10 cellular contexts compared by ENCODE assay signal in the genomic region with DNA sequence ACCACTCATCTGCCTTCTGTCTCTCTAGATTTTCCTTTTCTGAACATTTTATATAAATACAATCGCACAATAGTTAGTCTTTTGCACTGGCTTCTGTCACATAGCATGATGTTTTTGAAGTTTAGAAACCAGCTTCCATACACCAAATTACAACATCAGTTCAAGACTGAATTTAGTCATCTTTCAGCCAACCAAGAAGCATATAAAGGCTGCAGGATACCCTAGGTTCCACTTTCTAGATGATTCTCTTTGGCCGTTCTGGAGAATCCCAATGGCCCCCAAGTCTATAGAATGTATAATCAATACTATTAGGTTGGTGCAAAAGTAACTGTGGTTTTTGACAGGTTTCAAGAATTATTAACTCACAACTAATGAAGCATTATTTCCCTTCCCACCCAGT.
"Had no signal": no experiment of that assay in that cellular context is flagged by ENCODE, and none has a peak within 500 bp of the region (broad histone marks: within the 10 kb centered on the region; RNA-seq: fewer than 3 reads in every experiment).

No MANE protein-coding gene starts in this region.

- H3K4me1 Mint-ChIP-seq: GM23338 had no signal

- H3K4me3 ChIP-seq: GM23338, K562 had no signal

- H2AFZ ChIP-seq: GM23338 had no signal

- H3K4me2 ChIP-seq: GM23338 had no signal

- H3K27ac ChIP-seq: HL-60 had no signal

- H3K9me3 Mint-ChIP-seq: GM23338, H9 had no signal

- ATAC-seq: GM23338, K562 had no signal

- DNase-seq: H9, HCEC 1CT, IMR-90, KG1 had no signal

- H3K4me3 Mint-ChIP-seq: GM23338, H9 had no signal

- FAIRE-seq: H1, H54, HTR-8/SVneo, K562 had no signal

- H3K27ac Mint-ChIP-seq: GM23338 had no signal
